8 cellular contexts compared by ENCODE assay signal in genomic region chr9:127714020-127714835, GRCh38. TPM values are rescaled to one million over a fixed set of nuclear protein-coding genes. Genes with fewer than 3 reads are reported as not detected.
A peak's percentile ranks its signal among the peaks of the same experiment; 100 is the strongest.
DNase-seq lines count a peak whose midpoint lies in the region; ATAC-seq and TF ChIP-seq lines count a peak whose summit lies in the region.
"Had no signal": no experiment of that assay in that cellular context is flagged by ENCODE, and none has a peak within 500 bp of the region (broad histone marks: within the 10 kb centered on the region; RNA-seq: fewer than 3 reads in every experiment).

No MANE protein-coding gene starts in this region.

- H3K27ac Mint-ChIP-seq in stimulated activated memory B cell treated with anti-CD40 and anti-IgM and Interleukin-4, amounts not matched to agents 10 μg/mL and 1 μg/mL and 100 μg/mL, for 72 hours = peak overlapping the region; percentile 82

- peak overlapping the region; percentile 90 to 92 for H3K4me3 ChIP-seq in HCT116 (replicated peaks in 1 of 2; ENCODE audit: low read depth in 1 of 2, low read length in 2 of 2)
- peak overlapping the region; percentile 86 for H3K4me3 ChIP-seq in WI38 (ENCODE audit: low read depth, low read length)
- peak overlapping the region; percentile 54 for H3K4me3 ChIP-seq in right cardiac atrium (ENCODE audit: low read length)

- intact Hi-C loops in HCT116 (cut with micrococcal nuclease) = no loop called here
- intact Hi-C loops in right cardiac atrium (cut with DNase I) = no loop called here

- no peak overlapping the region for H2AFZ ChIP-seq in HCT116 (ENCODE audit: low read depth, low read length, poor library complexity, severe bottlenecking)

- no peaks in the 10 kb centered on the region for H3K27me3 ChIP-seq in HCT116 (ENCODE audit: insufficient read depth, low read length)
- H3K27me3 ChIP-seq in right cardiac atrium (ENCODE audit: control insufficient read depth, insufficient read depth) = no peaks in the 10 kb centered on the region

- peak overlapping the region; percentile 91 for H3K4me3 Mint-ChIP-seq in stimulated activated memory B cell treated with anti-CD40 and anti-IgM and Interleukin-4, amounts not matched to agents 10 μg/mL and 1 μg/mL and 100 μg/mL, for 72 hours

- no peaks in the 10 kb centered on the region for H4K20me1 ChIP-seq in HCT116 (ENCODE audit: insufficient read depth)

- no peak for DNase-seq in HCT116 (ENCODE audit: low read depth, low spot score)
- peak in 2 of 3 donors; percentile 58 to 59 for DNase-seq in right cardiac atrium
- DNase-seq in NCI-H187 (lab: John Stamatoyannopoulos, UW) = no peak
- no peak for DNase-seq in stimulated activated CD4-positive, alpha-beta T cell treated with anti-CD3 and anti-CD28 coated beads, Interleukin-2, amount 100 ng/mL, for 48 hours
- no peak for DNase-seq in NCI-H2227 treated with DMSO at 0.1 percent for 48 hours (lab: John Stamatoyannopoulos, UW)
- DNase-seq: SHP77 treated with DMSO at 0.1 percent for 48 hours had no signal

- peaks cover 13% of the 10 kb centered on the region for H3K79me2 ChIP-seq in HCT116 (ENCODE audit: insufficient read depth, low read length)

- peaks cover 38% of the 10 kb centered on the region for H3K4me1 Mint-ChIP-seq in stimulated activated memory B cell treated with anti-CD40 and anti-IgM and Interleukin-4, amounts not matched to agents 10 μg/mL and 1 μg/mL and 100 μg/mL, for 72 hours

- RAD21 ChIA-PET in HCT116 (lab: Charles Lee; ENCODE audit: low non-redundant PET in 1 of 2, low total read pairs in 2 of 2, uncharacterized antibody in 2 of 2, unreplicated experiment in 2 of 2) = no interaction called here

- peaks cover 5% of the 10 kb centered on the region for H3K36me3 Mint-ChIP-seq in stimulated activated memory B cell treated with anti-CD40 and anti-IgM and Interleukin-4, amounts not matched to agents 10 μg/mL and 1 μg/mL and 100 μg/mL, for 72 hours

- H3K4me1 ChIP-seq in HCT116 (ENCODE audit: control insufficient read depth in 1 of 2, insufficient read depth in 2 of 2, low read length in 2 of 2) = peaks cover 8 to 15% of the 10 kb centered on the region in 2 experiments
- no peaks in the 10 kb centered on the region for H3K4me1 ChIP-seq in right cardiac atrium (ENCODE audit: control insufficient read depth, insufficient read depth, low read length)

- BruUV-seq in HCT116 (replicated peaks; lab: Mats Ljungman, UMichigan) = no TSS peak

- H3K36me3 ChIP-seq in HCT116 (ENCODE audit: control insufficient read depth in 1 of 2, insufficient read depth in 2 of 2, low read length in 2 of 2) = peaks cover 0 to 4% of the 10 kb centered on the region in 2 experiments; a peak in 1 of 4 replicates

- no peaks in the 10 kb centered on the region for H3K9me3 Mint-ChIP-seq in stimulated activated memory B cell treated with anti-CD40 and anti-IgM and Interleukin-4, amounts not matched to agents 10 μg/mL and 1 μg/mL and 100 μg/mL, for 72 hours

- TF ChIP-seq POLR2A in HCT116 (IDR thresholded peaks at IDR 0.05; ENCODE audit: borderline replicate concordance, extremely low read depth, insufficient read depth, insufficient read length) = no peak

- ATAC-seq in HCT116 (no peak), right cardiac atrium (no peak)
- no peak for ATAC-seq in stimulated activated memory B cell treated with anti-CD40 and anti-IgM and Interleukin-4, amounts not matched to agents 10 μg/mL and 1 μg/mL and 100 μg/mL, for 72 hours

- peak overlapping the region; percentile 26; the same call in 1 of the 2 replicates for H3K27ac ChIP-seq in HCT116 (ENCODE audit: low read depth, low read length)
- H3K27ac ChIP-seq in right cardiac atrium (ENCODE audit: low read length) = no peak overlapping the region

- TF ChIP-seq RAD21 in HCT116 (IDR thresholded peaks at IDR 0.05; ENCODE audit: low read depth) = no peak

- TF ChIP-seq CTCF in HCT116 (IDR thresholded peaks at IDR 0.05 in 2 of 3, conservative IDR thresholded peaks at IDR 0.05 in 1 of 3; ENCODE audit: borderline replicate concordance in 1 of 3, insufficient read depth in 1 of 3, low read depth in 2 of 3, low read length in 2 of 3) (no peak), WI38 (IDR thresholded peaks at IDR 0.05; ENCODE audit: low read depth, low read length) (no peak)

- no peaks in the 10 kb centered on the region for H3K9me3 ChIP-seq in HCT116 (ENCODE audit: control insufficient read depth in 1 of 2, insufficient read depth in 1 of 2, low read depth in 1 of 2, low read length in 2 of 2)
- H3K9me3 ChIP-seq in right cardiac atrium (ENCODE audit: control insufficient read depth, low read length) = no peaks in the 10 kb centered on the region

- 75% methylated on average over 21 of the region's 21 CpGs for WGBS in right cardiac atrium

- no peaks in the 10 kb centered on the region for H3K27me3 Mint-ChIP-seq in stimulated activated memory B cell treated with anti-CD40 and anti-IgM and Interleukin-4, amounts not matched to agents 10 μg/mL and 1 μg/mL and 100 μg/mL, for 72 hours

- peak overlapping the region; percentile 93 for H3K9ac ChIP-seq in HCT116 (ENCODE audit: low read length)

- CTCF ChIA-PET in HCT116 (lab: Charles Lee) = interaction anchor here (0.7 kb wide), 1 partner anchor 188 kb away, joined by 3 read pairs; no protein-coding TSS in a partner anchor

- peak overlapping the region; percentile 91 for H3K4me2 ChIP-seq in HCT116 (ENCODE audit: low read length)

- H3K9me2 ChIP-seq in HCT116 (ENCODE audit: insufficient read depth) = no peaks in the 10 kb centered on the region

- POLR2A ChIA-PET in HCT116 (lab: Charles Lee) = no interaction called here

TF ChIP-seq in HCT116, 20 proteins besides CTCF, POLR2A, EP300 and RAD21:
- TF ChIP-seq EZH2 (IDR thresholded peaks at IDR 0.05) (no peak), POLR2AphosphoS5 (IDR thresholded peaks at IDR 0.05; ENCODE audit: low read depth, low read length) (no peak), CBX3 (IDR thresholded peaks at IDR 0.05; ENCODE audit: low read depth) (no peak), ELF1 (IDR thresholded peaks at IDR 0.05; ENCODE audit: borderline replicate concordance, low read depth) (no peak), TCF7L2 (IDR thresholded peaks at IDR 0.05; ENCODE audit: borderline replicate concordance, extremely low read depth, insufficient read depth, insufficient read length) (no peak)
- TF ChIP-seq, protein P1, sequence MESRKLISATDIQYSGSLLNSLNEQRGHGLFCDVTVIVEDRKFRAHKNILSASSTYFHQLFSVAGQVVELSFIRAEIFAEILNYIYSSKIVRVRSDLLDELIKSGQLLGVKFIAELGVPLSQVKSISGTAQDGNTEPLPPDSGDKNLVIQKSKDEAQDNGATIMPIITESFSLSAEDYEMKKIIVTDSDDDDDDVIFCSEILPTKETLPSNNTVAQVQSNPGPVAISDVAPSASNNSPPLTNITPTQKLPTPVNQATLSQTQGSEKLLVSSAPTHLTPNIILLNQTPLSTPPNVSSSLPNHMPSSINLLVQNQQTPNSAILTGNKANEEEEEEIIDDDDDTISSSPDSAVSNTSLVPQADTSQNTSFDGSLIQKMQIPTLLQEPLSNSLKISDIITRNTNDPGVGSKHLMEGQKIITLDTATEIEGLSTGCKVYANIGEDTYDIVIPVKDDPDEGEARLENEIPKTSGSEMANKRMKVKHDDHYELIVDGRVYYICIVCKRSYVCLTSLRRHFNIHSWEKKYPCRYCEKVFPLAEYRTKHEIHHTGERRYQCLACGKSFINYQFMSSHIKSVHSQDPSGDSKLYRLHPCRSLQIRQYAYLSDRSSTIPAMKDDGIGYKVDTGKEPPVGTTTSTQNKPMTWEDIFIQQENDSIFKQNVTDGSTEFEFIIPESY (IDR thresholded peaks at IDR 0.05; ENCODE audit: extremely low read depth, insufficient replicate concordance, low read length) = no peak
TF ChIP-seq in HCT116: peak in this region for 0.

RNA-seq across cellular contexts. Expression of gene PTRH1, which starts 1.2 kb away (rescaled TPM):
- total RNA-seq in HCT116 (2021; ENCODE audit: unreplicated experiment) = 21.8 TPM
- 21.7 and 21.9 TPM in 2 replicates for polyA plus RNA-seq in HCT116 (2012)
- 10 to 100 TPM in 3 of 4 donors, 1 to 10 TPM in 1; 8.7 to 15.0 (median 11.6) TPM for total RNA-seq in right cardiac atrium
- 16.3 TPM for polyA plus RNA-seq in right cardiac atrium

RNA-seq across cellular contexts. Expression of gene TTC16, which starts 1.7 kb away (rescaled TPM):
- total RNA-seq in HCT116 (2021; ENCODE audit: unreplicated experiment) = not detected
- polyA plus RNA-seq in HCT116 (2012) = 0.03 TPM in 1 of 2 replicates, not detected in the other
- under 1 TPM in 3 of 4 donors, not detected in 1; 0.06 to 0.14 (median 0.11) TPM for total RNA-seq in right cardiac atrium
- polyA plus RNA-seq in right cardiac atrium = 0.14 TPM

RNA-seq across cellular contexts. Expression of gene CFAP157, which starts 7.4 kb away (rescaled TPM):
- 0.22 TPM for total RNA-seq in HCT116 (2021; ENCODE audit: unreplicated experiment)
- polyA plus RNA-seq in HCT116 (2012) = 1.00 and 1.0 TPM in 2 replicates
- total RNA-seq in right cardiac atrium = not detected
- polyA plus RNA-seq in right cardiac atrium = 0.18 TPM

RNA-seq across cellular contexts. Expression of gene TOR2A, which starts 20.9 kb away (rescaled TPM):
- 12.0 TPM for total RNA-seq in HCT116 (2021; ENCODE audit: unreplicated experiment)
- polyA plus RNA-seq in HCT116 (2012) = 16.3 and 18.4 TPM in 2 replicates
- 1 to 10 TPM; 3.1 to 3.9 (median 3.5) TPM for total RNA-seq in right cardiac atrium
- polyA plus RNA-seq in right cardiac atrium = 3.7 TPM

Comparison
In these comparisons a context has a peak if more than half of its experiments do, and no peak if none do; other contexts are left out.
1. DNase-seq: peak in right cardiac atrium (2 of 3); none in HCT116 (single experiment), NCI-H187 (0 of 2), stimulated activated CD4-positive, alpha-beta T cell treated with anti-CD3 and anti-CD28 coated beads, Interleukin-2, amount 100 ng/mL, for 48 hours (0 of 2) and NCI-H2227 treated with DMSO at 0.1 percent for 48 hours (single experiment).
2. Peak in every context shown above with its lines, with median percentiles within 50 percentile points of each other: H3K4me3 ChIP-seq.